ENCODE assay signal across 20 cellular contexts in the genomic region with DNA sequence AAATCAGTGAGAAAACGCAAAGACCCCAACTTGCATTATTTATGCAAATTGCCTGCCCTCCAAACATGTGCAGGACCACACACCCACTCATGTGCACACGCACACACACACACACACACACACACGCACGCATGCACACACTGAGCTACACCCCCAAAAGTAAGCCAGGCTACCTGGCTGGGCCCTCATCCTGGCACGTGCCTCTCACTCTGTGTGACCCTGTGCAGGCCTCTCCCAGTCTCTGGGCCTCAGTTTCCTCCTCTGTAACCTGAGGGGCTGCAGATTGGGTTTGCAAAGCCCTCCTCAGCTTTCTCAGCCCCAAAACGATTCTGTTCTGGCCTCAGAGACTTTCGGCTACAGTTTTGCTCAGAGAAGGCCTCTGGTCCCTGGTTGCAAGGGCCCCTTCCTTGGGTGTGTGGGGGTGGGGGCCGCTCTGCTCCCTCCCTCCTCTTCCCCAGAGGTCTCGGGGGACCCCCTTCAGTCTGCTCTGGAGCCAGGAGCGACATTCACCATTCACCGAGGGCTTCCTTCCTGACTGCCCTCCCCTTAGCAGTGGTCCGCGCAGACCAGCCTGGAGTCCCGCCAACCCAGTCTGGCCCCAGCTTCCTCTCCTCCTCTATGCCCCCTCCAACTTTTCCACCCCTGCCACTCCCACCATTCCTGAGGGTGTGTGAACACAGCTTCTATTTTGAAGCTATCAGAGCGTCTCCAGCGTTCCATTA. TPM values are rescaled to one million over a fixed set of nuclear protein-coding genes. Genes with fewer than 3 reads are reported as not detected.
DNase-seq lines count a peak whose midpoint lies in the region; ATAC-seq and TF ChIP-seq lines count a peak whose summit lies in the region.
"Had no signal": no experiment of that assay in that cellular context is flagged by ENCODE, and none has a peak within 500 bp of the region (broad histone marks: within the 10 kb centered on the region; RNA-seq: fewer than 3 reads in every experiment).

No MANE protein-coding gene starts in this region.

- H3K79me2 ChIP-seq in Loucy (ENCODE audit: insufficient read depth, low read length) (no peaks in the 10 kb centered on the region), hepatocyte (no peaks in the 10 kb centered on the region)

- H3K27me3 Mint-ChIP-seq in immature natural killer cell (ENCODE audit: low read depth in 3 of 3): peaks cover 2 to 19% (median 11%) of the 10 kb centered on the region in 3 donors

- peaks cover 5 to 6% (median 6%) of the 10 kb centered on the region in 3 donors for H3K36me3 Mint-ChIP-seq in immature natural killer cell

- no peak for DNase-seq in left ventricle myocardium superior
- DNase-seq in right atrium auricular region (ENCODE audit: low spot score): no peak
- DNase-seq in hepatocyte (ENCODE audit: low spot score): no peak
- no peak for DNase-seq in NCI-H524 treated with DMSO at 0.1 percent for 48 hours (lab: John Stamatoyannopoulos, UW)
- no peak for DNase-seq in immature natural killer cell
- DNase-seq in SHP77 treated with DMSO at 0.1 percent for 48 hours (lab: John Stamatoyannopoulos, UW): no peak
- DNase-seq: ACHN; AML-193; CD4-positive, CD25-positive, alpha-beta regulatory T cell; GOT3; NCI-H1048; NCI-H146; NCI-H2081; NCI-H510A; NCI-H82; PC-3 had no signal

- H3K4me1 ChIP-seq in right atrium auricular region (peaks cover 0 to 16% of the 10 kb centered on the region in 2 donors), Loucy (ENCODE audit: insufficient read depth, low read length, poor library complexity, severe bottlenecking) (peaks cover 29% of the 10 kb centered on the region), hepatocyte (ENCODE audit: insufficient read depth) (peaks cover 13% of the 10 kb centered on the region)

- H3K4me3 ChIP-seq in right atrium auricular region (no peak overlapping the region), Loucy (ENCODE audit: low read length, poor library complexity, severe bottlenecking) (no peak overlapping the region), hepatocyte (no peak overlapping the region)
- H3K4me3 ChIP-seq: SK-N-MC had no signal

- 88% methylated on average over 16 of the region's 16 CpGs for WGBS in hepatocyte (ENCODE audit: low lambda C conversion rate, missing lambda C conversion rate)

- no peak overlapping the region for H3K27ac ChIP-seq in right atrium auricular region
- no peak overlapping the region for H3K27ac ChIP-seq in hepatocyte
- H3K27ac ChIP-seq: KMS-11, SK-N-MC had no signal

- peak overlapping the region; percentile 80 for H2AFZ ChIP-seq in Loucy (ENCODE audit: low read length)
- no peak overlapping the region for H2AFZ ChIP-seq in hepatocyte

- peak overlapping the region in 2 of 6 donors; percentile 26 to 57 for H3K27ac Mint-ChIP-seq in immature natural killer cell
- H3K27ac Mint-ChIP-seq: CD4-positive, CD25-positive, alpha-beta regulatory T cell had no signal

- no peaks in the 10 kb centered on the region for H3K27me3 ChIP-seq in right atrium auricular region
- H3K27me3 ChIP-seq in Loucy (ENCODE audit: insufficient read depth, low read length, poor library complexity, severe bottlenecking): no peaks in the 10 kb centered on the region
- H3K27me3 ChIP-seq in hepatocyte: peaks cover 14% of the 10 kb centered on the region

- intact Hi-C loops in left ventricle myocardium superior (cut with micrococcal nuclease): no loop called here

- TF ChIP-seq CTCF in right atrium auricular region (IDR thresholded peaks at IDR 0.05) (no peak), Loucy (conservative IDR thresholded peaks at IDR 0.05; ENCODE audit: low read length) (no peak), hepatocyte (IDR thresholded peaks at IDR 0.05; ENCODE audit: poor library complexity) (no peak)

- H3K36me3 ChIP-seq in right atrium auricular region (no peaks in the 10 kb centered on the region), Loucy (ENCODE audit: insufficient read depth, low read length) (peaks cover 2% of the 10 kb centered on the region; the same call in 1 of the 2 replicates), hepatocyte (replicated peaks; ENCODE audit: insufficient read depth, low read depth) (no peaks in the 10 kb centered on the region)

- H3K4me3 Mint-ChIP-seq in immature natural killer cell: no peak overlapping the region

- no peaks in the 10 kb centered on the region for H3F3A ChIP-seq in Loucy (ENCODE audit: low read depth)

- H3K4me2 ChIP-seq in Loucy (ENCODE audit: low read depth, low read length, poor library complexity, severe bottlenecking) (no peak overlapping the region), hepatocyte (peak overlapping the region; percentile 62)
- H3K4me2 ChIP-seq: KMS-11 had no signal

- H3K9me3 ChIP-seq in right atrium auricular region (no peaks in the 10 kb centered on the region), Loucy (ENCODE audit: insufficient read depth, low read depth, low read length) (no peaks in the 10 kb centered on the region), hepatocyte (ENCODE audit: low read depth) (no peaks in the 10 kb centered on the region)

- peak overlapping the region; percentile 48 for H3K9ac ChIP-seq in Loucy (ENCODE audit: low read depth, low read length, poor library complexity, severe bottlenecking)
- H3K9ac ChIP-seq: KMS-11 had no signal

- peak; percentile 22 for ATAC-seq in left ventricle myocardium superior
- ATAC-seq: PC-3 had no signal

- H3K9me2 ChIP-seq in Loucy (replicated peaks; ENCODE audit: low read depth, low read length) (no peaks in the 10 kb centered on the region), hepatocyte (replicated peaks; ENCODE audit: insufficient read depth) (no peaks in the 10 kb centered on the region)

- no peaks in the 10 kb centered on the region for H4K20me1 ChIP-seq in Loucy (ENCODE audit: insufficient read depth, low read length, poor library complexity, severe bottlenecking)
- no peaks in the 10 kb centered on the region for H4K20me1 ChIP-seq in hepatocyte (ENCODE audit: insufficient read depth, poor library complexity, severe bottlenecking)

- no peaks in the 10 kb centered on the region for H3K9me3 Mint-ChIP-seq in immature natural killer cell

- H3K4me1 Mint-ChIP-seq in immature natural killer cell: peaks cover 25 to 40% of the 10 kb centered on the region in 2 donors

RNA-seq across cellular contexts. Expression of gene PIK3R6, which starts 5.4 kb away (rescaled TPM):
- total RNA-seq in left ventricle myocardium superior (1.4 TPM), right atrium auricular region (under 1 TPM in 1 of 2 donors, not detected in 1; 0.51 TPM), hepatocyte (0.10 TPM in 1 of 2 replicates, not detected in the other)
- polyA plus RNA-seq in hepatocyte (0.07 TPM in 1 of 2 replicates, not detected in the other), immature natural killer cell (under 1 TPM in 2 of 3 donors, not detected in 1; 0.18 to 0.57 TPM)
- total RNA-seq: MCF 10A, PC-3 had no signal
- polyA plus RNA-seq: CD4-positive, CD25-positive, alpha-beta regulatory T cell had no signal
